ENCODE assay signal across 1 cellular context in genomic region chr10:96835826-96836365, GRCh38.
TF ChIP-seq lines count a peak whose summit lies in the region.

No MANE protein-coding gene starts in this region.

TF ChIP-seq in IMR-90, 13 proteins besides CTCF, POLR2A, EP300 and RAD21 (continued from another document):
- TF ChIP-seq FOS (IDR thresholded peaks at IDR 0.05; ENCODE audit: low read depth, low read length) (no peak), MAFK (IDR thresholded peaks at IDR 0.05; ENCODE audit: low read depth, low read length) (no peak), CHD1 (IDR thresholded peaks at IDR 0.05; ENCODE audit: low read depth, low read length) (no peak), NFE2L2 (IDR thresholded peaks at IDR 0.05; ENCODE audit: low read depth, low read length) (no peak), MAZ (IDR thresholded peaks at IDR 0.05; ENCODE audit: borderline replicate concordance, low read depth, low read length) (no peak), MXI1 (IDR thresholded peaks at IDR 0.05; ENCODE audit: borderline replicate concordance, low read depth, low read length) (no peak), RCOR1 (IDR thresholded peaks at IDR 0.05; ENCODE audit: insufficient replicate concordance, low read length) (no peak), BHLHE40 (IDR thresholded peaks at IDR 0.05; ENCODE audit: low read depth, low read length) (no peak), SMC3 (IDR thresholded peaks at IDR 0.05; ENCODE audit: low read depth, low read length) (no peak), RFX5 (IDR thresholded peaks at IDR 0.05; ENCODE audit: low read depth, low read length) (no peak)
TF ChIP-seq in IMR-90: peak in this region for 0.
